ENCODE assay signal across 9 cellular contexts in genomic region chr12:27525373-27525772, GRCh38. TPM values are rescaled to one million over a fixed set of nuclear protein-coding genes. Genes with fewer than 3 reads are reported as not detected.
DNase-seq lines count a peak whose midpoint lies in the region; ATAC-seq lines count a peak whose summit lies in the region.
"Had no signal": no experiment of that assay in that cellular context is flagged by ENCODE, and none has a peak within 500 bp of the region (broad histone marks: within the 10 kb centered on the region; RNA-seq: fewer than 3 reads in every experiment).

No MANE protein-coding gene starts in this region.

- intact Hi-C loops in activated T-helper 2 cell treated with anti-CD3 and anti-CD28 coated beads, Interferon-gamma antibody, Interleukin-2, Interleukin-4, amounts not matched to agents 10 μg/mL and 5 μg/mL and 100 μg/mL, durations not matched to agents 14 hours and 24 hours and 36 hours (cut with micrococcal nuclease), result loop anchor here (2.0 kb wide), 1 partner anchor 65 kb away; no protein-coding TSS in a partner anchor

- peak overlapping the region; percentile 93 to 95 for H3K4me3 ChIP-seq in stomach smooth muscle (ENCODE audit: low read length in 2 of 2)

- peak overlapping the region; percentile 95 for H3K4me3 Mint-ChIP-seq in T-helper 2 cell treated with Interferon-gamma antibody and Interleukin-4, amounts not matched to agents 5 μg/mL and 100 μg/mL, for 36 hours
- H3K4me3 Mint-ChIP-seq in activated T-helper 2 cell treated with anti-CD3 and anti-CD28 coated beads, Interferon-gamma antibody, Interleukin-2, Interleukin-4, amounts not matched to agents 10 μg/mL and 5 μg/mL and 100 μg/mL, durations not matched to agents 14 hours and 24 hours and 36 hours (ENCODE audit: low read depth), result peak overlapping the region; percentile 83

- H3K4me1 Mint-ChIP-seq in T-helper 2 cell treated with Interferon-gamma antibody and Interleukin-4, amounts not matched to agents 5 μg/mL and 100 μg/mL, for 36 hours (ENCODE audit: low read depth), result peaks cover 17% of the 10 kb centered on the region
- peaks cover 28% of the 10 kb centered on the region for H3K4me1 Mint-ChIP-seq in activated T-helper 2 cell treated with anti-CD3 and anti-CD28 coated beads, Interferon-gamma antibody, Interleukin-2, Interleukin-4, amounts not matched to agents 10 μg/mL and 5 μg/mL and 100 μg/mL, durations not matched to agents 14 hours and 24 hours and 36 hours (ENCODE audit: low read depth)

- H3K27ac ChIP-seq in stomach smooth muscle (ENCODE audit: low read length), result no peak overlapping the region

- H3K27me3 Mint-ChIP-seq in T-helper 2 cell treated with Interferon-gamma antibody and Interleukin-4, amounts not matched to agents 5 μg/mL and 100 μg/mL, for 36 hours (ENCODE audit: low read depth), result peaks cover 49% of the 10 kb centered on the region
- H3K27me3 Mint-ChIP-seq in activated T-helper 2 cell treated with anti-CD3 and anti-CD28 coated beads, Interferon-gamma antibody, Interleukin-2, Interleukin-4, amounts not matched to agents 10 μg/mL and 5 μg/mL and 100 μg/mL, durations not matched to agents 14 hours and 24 hours and 36 hours (ENCODE audit: low read depth), result peaks cover 43% of the 10 kb centered on the region

- H3K27me3 ChIP-seq in stomach smooth muscle (ENCODE audit: control insufficient read depth in 1 of 2, insufficient read depth in 2 of 2, low read length in 2 of 2), result no peaks in the 10 kb centered on the region

- peak overlapping the region in 1 of 2 donors; percentile 94 for H3K9ac ChIP-seq in stomach smooth muscle (ENCODE audit: low read length in 2 of 2)

- no peak for ATAC-seq in GM21360 (IDR thresholded peaks at IDR 0.05; ENCODE audit: unreplicated experiment)
- no peak for ATAC-seq in HG02678 (IDR thresholded peaks at IDR 0.05; ENCODE audit: unreplicated experiment)

- no peaks in the 10 kb centered on the region for H3K36me3 Mint-ChIP-seq in T-helper 2 cell treated with Interferon-gamma antibody and Interleukin-4, amounts not matched to agents 5 μg/mL and 100 μg/mL, for 36 hours (ENCODE audit: low read depth)
- H3K36me3 Mint-ChIP-seq in activated T-helper 2 cell treated with anti-CD3 and anti-CD28 coated beads, Interferon-gamma antibody, Interleukin-2, Interleukin-4, amounts not matched to agents 10 μg/mL and 5 μg/mL and 100 μg/mL, durations not matched to agents 14 hours and 24 hours and 36 hours (ENCODE audit: low read depth), result peaks cover 15% of the 10 kb centered on the region

- peaks cover 7% of the 10 kb centered on the region for H3K4me1 ChIP-seq in stomach smooth muscle (ENCODE audit: control insufficient read depth, insufficient read depth, low read length)

- no peaks in the 10 kb centered on the region for H3K9me3 ChIP-seq in stomach smooth muscle (ENCODE audit: control insufficient read depth in 2 of 2, low read length in 2 of 2)

- H3K36me3 ChIP-seq in stomach smooth muscle (ENCODE audit: control insufficient read depth in 2 of 2, insufficient read depth in 2 of 2, low read length in 2 of 2), result no peaks in the 10 kb centered on the region

- H3K9me3 Mint-ChIP-seq in T-helper 2 cell treated with Interferon-gamma antibody and Interleukin-4, amounts not matched to agents 5 μg/mL and 100 μg/mL, for 36 hours, result no peaks in the 10 kb centered on the region
- no peaks in the 10 kb centered on the region for H3K9me3 Mint-ChIP-seq in activated T-helper 2 cell treated with anti-CD3 and anti-CD28 coated beads, Interferon-gamma antibody, Interleukin-2, Interleukin-4, amounts not matched to agents 10 μg/mL and 5 μg/mL and 100 μg/mL, durations not matched to agents 14 hours and 24 hours and 36 hours

- no peak overlapping the region for H3K27ac Mint-ChIP-seq in T-helper 2 cell treated with Interferon-gamma antibody and Interleukin-4, amounts not matched to agents 5 μg/mL and 100 μg/mL, for 36 hours
- no peak overlapping the region for H3K27ac Mint-ChIP-seq in activated T-helper 2 cell treated with anti-CD3 and anti-CD28 coated beads, Interferon-gamma antibody, Interleukin-2, Interleukin-4, amounts not matched to agents 10 μg/mL and 5 μg/mL and 100 μg/mL, durations not matched to agents 14 hours and 24 hours and 36 hours

- DNase-seq in T-helper 2 cell treated with Interferon-gamma antibody and Interleukin-4, amounts not matched to agents 5 μg/mL and 100 μg/mL, for 36 hours (ENCODE audit: low spot score), result no peak
- DNase-seq in T-helper 2 cell, result no peak
- DNase-seq in activated T-helper 2 cell treated with anti-CD3 and anti-CD28 coated beads, Interferon-gamma antibody, Interleukin-2, Interleukin-4, amounts not matched to agents 10 μg/mL and 5 μg/mL and 100 μg/mL, durations not matched to agents 14 hours and 24 hours and 36 hours (ENCODE audit: low spot score), result no peak
- DNase-seq in iPS-NIHi11 (ENCODE audit: low spot score), result peak; percentile 68
- no peak for DNase-seq in NOMO-1 (lab: John Stamatoyannopoulos, UW; ENCODE audit: unreplicated experiment in 2 of 2)
- DNase-seq: DND-41 had no signal

RNA-seq across cellular contexts. Expression of gene PPFIBP1, which starts 1.4 kb away (rescaled TPM):
- total RNA-seq in activated T-helper 2 cell treated with anti-CD3 and anti-CD28 coated beads, Interferon-gamma antibody, Interleukin-2, Interleukin-4, amounts not matched to agents 10 μg/mL and 5 μg/mL and 100 μg/mL, durations not matched to agents 14 hours and 24 hours and 36 hours, result 73.3 and 74.1 TPM in 2 replicates
